8 cellular contexts compared by ENCODE assay signal in the genomic region with DNA sequence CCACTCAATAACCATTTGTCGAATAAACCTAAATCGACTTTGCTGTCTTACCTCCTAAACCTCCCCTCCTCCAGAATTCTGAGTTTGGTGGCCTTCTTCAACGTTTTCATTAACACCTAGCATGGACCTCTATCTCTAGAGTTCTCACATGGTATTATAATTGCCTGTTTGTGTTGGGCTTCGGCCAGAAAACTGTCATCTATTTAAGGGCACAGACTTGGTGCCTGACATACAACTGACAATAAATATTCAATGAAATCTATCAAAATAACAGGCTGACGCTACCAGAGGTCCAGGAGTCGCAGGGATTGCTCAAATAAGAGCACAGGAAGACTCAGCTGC. TPM values are rescaled to one million over a fixed set of nuclear protein-coding genes. Genes with fewer than 3 reads are reported as not detected.
DNase-seq lines count a peak whose midpoint lies in the region; ATAC-seq and TF ChIP-seq lines count a peak whose summit lies in the region.

No MANE protein-coding gene starts in this region.

- no peaks in the 10 kb centered on the region for H3K9me3 ChIP-seq in thyroid gland

- H3K27ac Mint-ChIP-seq in activated naive CD8-positive, alpha-beta T cell treated with anti-CD3 and anti-CD28 coated beads, Interleukin-2, amount 10 ng/mL, durations not matched to agents 7 days and 5 days: peak overlapping the region; percentile 94

- H3K27me3 Mint-ChIP-seq in activated naive CD8-positive, alpha-beta T cell treated with anti-CD3 and anti-CD28 coated beads, Interleukin-2, amount 10 ng/mL, durations not matched to agents 7 days and 5 days: no peaks in the 10 kb centered on the region

- intact Hi-C loops in thyroid gland (cut with DNase I): no loop called here

- H3K4me1 Mint-ChIP-seq in activated naive CD8-positive, alpha-beta T cell treated with anti-CD3 and anti-CD28 coated beads, Interleukin-2, amount 10 ng/mL, durations not matched to agents 7 days and 5 days: peaks cover 43% of the 10 kb centered on the region

- H3K9me3 Mint-ChIP-seq in activated naive CD8-positive, alpha-beta T cell treated with anti-CD3 and anti-CD28 coated beads, Interleukin-2, amount 10 ng/mL, durations not matched to agents 7 days and 5 days: no peaks in the 10 kb centered on the region

- H3K4me3 ChIP-seq in kidney epithelial cell (ENCODE audit: low read depth, low read length): peak overlapping the region; percentile 68
- peak overlapping the region in 2 of 3 donors; percentile 38 to 52 for H3K4me3 ChIP-seq in thyroid gland (replicated peaks in 1 of 3)

- WGBS in thyroid gland, 2 donors: 11 to 15% methylated on average over 6 of the region's 6 CpGs

- H3K27ac ChIP-seq in thyroid gland: peak overlapping the region in 1 of 3 donors; percentile 79

- POLR2A ChIA-PET in activated naive CD8-positive, alpha-beta T cell treated with anti-CD3 and anti-CD28 coated beads, Interleukin-2, amount 10 ng/mL, durations not matched to agents 7 days and 5 days (lab: Charles Lee): no interaction called here

- no peaks in the 10 kb centered on the region for H3K36me3 Mint-ChIP-seq in activated naive CD8-positive, alpha-beta T cell treated with anti-CD3 and anti-CD28 coated beads, Interleukin-2, amount 10 ng/mL, durations not matched to agents 7 days and 5 days

- TF ChIP-seq CTCF in kidney epithelial cell (IDR thresholded peaks at IDR 0.05; ENCODE audit: insufficient read depth, low read length, poor library complexity, severe bottlenecking) (no peak), thyroid gland (IDR thresholded peaks at IDR 0.05) (no peak)

- ATAC-seq in HG03103 (IDR thresholded peaks at IDR 0.05; ENCODE audit: low read depth, unreplicated experiment): peak; percentile 2
- no peak for ATAC-seq in activated naive CD8-positive, alpha-beta T cell treated with anti-CD3 and anti-CD28 coated beads, Interleukin-2, amount 10 ng/mL, durations not matched to agents 7 days and 5 days (ENCODE audit: low read depth)

- DNase-seq in NCI-H146 treated with DMSO at 0.1 percent for 48 hours (lab: John Stamatoyannopoulos, UW; ENCODE audit: unreplicated experiment): peak; percentile 57
- no peak for DNase-seq in NCI-H146 (lab: John Stamatoyannopoulos, UW)
- no peak for DNase-seq in activated naive CD8-positive, alpha-beta T cell treated with anti-CD3 and anti-CD28 coated beads, Interleukin-2, amount 10 ng/mL, durations not matched to agents 7 days and 5 days
- no peak for DNase-seq in kidney epithelial cell (ENCODE audit: low read depth)
- DNase-seq in thyroid gland: no peak
- DNase-seq in NCI-H2171 treated with DMSO at 0.1 percent for 48 hours (lab: John Stamatoyannopoulos, UW): no peak
- DNase-seq in HK-2 (ENCODE audit: unreplicated experiment): no peak

- TF ChIP-seq POLR2A in thyroid gland (IDR thresholded peaks at IDR 0.05): no peak

- peaks cover 12% of the 10 kb centered on the region in 2 donors for H3K4me1 ChIP-seq in thyroid gland

- H3K27me3 ChIP-seq in kidney epithelial cell (ENCODE audit: control insufficient read depth, insufficient read depth, low read length) (no peaks in the 10 kb centered on the region), thyroid gland (no peaks in the 10 kb centered on the region)

- peak overlapping the region; percentile 93 for H3K4me3 Mint-ChIP-seq in activated naive CD8-positive, alpha-beta T cell treated with anti-CD3 and anti-CD28 coated beads, Interleukin-2, amount 10 ng/mL, durations not matched to agents 7 days and 5 days

- H3K36me3 ChIP-seq in kidney epithelial cell (ENCODE audit: control insufficient read depth, insufficient read depth, low read length) (no peaks in the 10 kb centered on the region), thyroid gland (no peaks in the 10 kb centered on the region)

RNA-seq across cellular contexts. Expression of a gene that starts 0.7 kb away (rescaled TPM):
- total RNA-seq in activated naive CD8-positive, alpha-beta T cell treated with anti-CD3 and anti-CD28 coated beads, Interleukin-2, amount 10 ng/mL, durations not matched to agents 7 days and 5 days: 10 to 100 TPM; 10.5 to 12.6 TPM
- 7.1 and 7.2 TPM in 2 replicates for total RNA-seq in kidney epithelial cell
- total RNA-seq in thyroid gland: 10 to 100 TPM in 3 of 4 donors, 1 to 10 TPM in 1; 7.4 to 11.6 (median 10.9) TPM

RNA-seq across cellular contexts. Expression of a gene that starts 26.1 kb away (rescaled TPM):
- total RNA-seq in activated naive CD8-positive, alpha-beta T cell treated with anti-CD3 and anti-CD28 coated beads, Interleukin-2, amount 10 ng/mL, durations not matched to agents 7 days and 5 days: not detected
- total RNA-seq in kidney epithelial cell (0.07 and 0.21 TPM in 2 replicates), thyroid gland (not detected)
